ENCODE assay signal across 9 cellular contexts in the genomic region with DNA sequence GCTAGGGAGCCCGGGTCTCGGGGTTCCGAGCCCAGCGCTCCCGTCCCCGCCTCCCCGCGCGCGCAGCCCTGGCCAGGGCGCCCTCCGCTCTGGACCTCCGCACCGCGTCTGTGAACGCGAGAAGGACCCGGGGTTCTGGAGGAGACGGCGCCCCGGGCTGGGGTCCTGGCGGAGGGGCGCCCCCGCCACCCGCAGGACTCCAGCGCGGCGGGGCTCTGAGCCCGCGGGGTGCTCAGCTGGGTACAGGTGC. TPM values are rescaled to one million over a fixed set of nuclear protein-coding genes. Genes with fewer than 3 reads are reported as not detected.
DNase-seq lines count a peak whose midpoint lies in the region; ATAC-seq and TF ChIP-seq lines count a peak whose summit lies in the region.
"Had no signal": no experiment of that assay in that cellular context is flagged by ENCODE, and none has a peak within 500 bp of the region (broad histone marks: within the 10 kb centered on the region; RNA-seq: fewer than 3 reads in every experiment).

No MANE protein-coding gene starts in this region.

- H3K27me3 Mint-ChIP-seq in Calu3 (ENCODE audit: unreplicated experiment), result no peaks in the 10 kb centered on the region

- H3K4me3 Mint-ChIP-seq in Calu3 (ENCODE audit: low read depth, unreplicated experiment), result peak overlapping the region; percentile 58

- peaks cover 3 to 21% (median 8%) of the 10 kb centered on the region in 4 donors for H3K4me1 ChIP-seq in Peyer's patch
- H3K4me1 ChIP-seq in right cardiac atrium (ENCODE audit: control insufficient read depth, insufficient read depth, low read length), result peaks cover 16% of the 10 kb centered on the region
- H3K4me1 ChIP-seq in spleen, result peaks cover 6 to 28% (median 22%) of the 10 kb centered on the region in 6 donors

- CTCF ChIA-PET in Calu3 (lab: Charles Lee) (interaction anchor here (0.6 to 1.4 kb wide), 3 partner anchors 28 to 114 kb away, joined by 4 to 6 read pairs (median 4); no protein-coding TSS in a partner anchor), RWPE1 (lab: Yijun Ruan, JAX) (interaction anchor here (0.7 to 2.3 kb wide), 6 partner anchors 9 to 352 kb away, joined by 3 to 11 read pairs (median 4); no protein-coding TSS in a partner anchor)

- TF ChIP-seq CTCF in Calu3 (IDR thresholded peaks at IDR 0.05; ENCODE audit: unreplicated experiment), result no peak
- TF ChIP-seq CTCF in Peyer's patch (IDR thresholded peaks at IDR 0.05), result no peak
- TF ChIP-seq CTCF in spleen (IDR thresholded peaks at IDR 0.05 in 8 of 11, conservative IDR thresholded peaks at IDR 0.05 in 3 of 11), result peak in 1 of 11 experiments; percentile 5
- no peak for TF ChIP-seq CTCF in RWPE1 (conservative IDR thresholded peaks at IDR 0.05; ENCODE audit: low read depth)

- no peak overlapping the region for H3K27ac Mint-ChIP-seq in Calu3 (ENCODE audit: unreplicated experiment)

- BruUV-seq in Calu3 (replicated peaks; lab: Mats Ljungman, UMichigan), result no TSS peak

- H3K4me1 Mint-ChIP-seq in Calu3 (ENCODE audit: low read depth, unreplicated experiment), result peaks cover 9% of the 10 kb centered on the region

- WGBS in right cardiac atrium, result under 1% methylated on average over 30 of the region's 30 CpGs
- 0 to 1% (median 1%) methylated on average over 3 to 30 of the region's 30 CpGs for WGBS in spleen, 5 donors

- TF ChIP-seq POLR2A in Peyer's patch (IDR thresholded peaks at IDR 0.05) (no peak), spleen (IDR thresholded peaks at IDR 0.05) (no peak)

- H3K27me3 ChIP-seq in Peyer's patch (no peaks in the 10 kb centered on the region), right cardiac atrium (ENCODE audit: control insufficient read depth, insufficient read depth) (no peaks in the 10 kb centered on the region), spleen (replicated peaks in 1 of 7) (peaks cover 0 to 86% (median 49%) of the 10 kb centered on the region in 7 donors)

- H3K27ac ChIP-seq in Peyer's patch, result peak overlapping the region in 3 of 4 donors; percentile 32 to 76 (median 50)
- peak overlapping the region; percentile 87 for H3K27ac ChIP-seq in right cardiac atrium (ENCODE audit: low read length)
- peak overlapping the region in 1 of 8 donors; percentile 33 for H3K27ac ChIP-seq in spleen
- no peak overlapping the region for H3K27ac ChIP-seq in RWPE1

- DNase-seq in Calu3 (no peak), Peyer's patch (no peak), right cardiac atrium (no peak), spleen (peak; percentile 74), cerebellar nuclear complex (lab: John Stamatoyannopoulos, UW) (no peak), NCI-H774 (lab: John Stamatoyannopoulos, UW) (no peak), RWPE1 (ENCODE audit: low spot score) (no peak)

- peaks cover 10% of the 10 kb centered on the region for H3K36me3 Mint-ChIP-seq in Calu3 (ENCODE audit: insufficient read depth, unreplicated experiment)

- intact Hi-C loops in Calu3 (cut with micrococcal nuclease; ENCODE audit: unreplicated experiment), result loop anchor here (5.0 kb wide), 1 partner anchor 95 kb away; no protein-coding TSS in a partner anchor
- intact Hi-C loops in right cardiac atrium (cut with DNase I), result loop anchor here in 3 of 4 donors (2.0 to 10.0 kb wide), 2 partner anchors 55 to 93 kb away; no protein-coding TSS in a partner anchor
- intact Hi-C loops in spleen (cut with DNase I; ENCODE audit: low total_unique reads), result no loop called here

- H3K36me3 ChIP-seq in Peyer's patch (peaks cover 0 to under 1% (median 0%) of the 10 kb centered on the region in 3 donors), spleen (peaks cover 0 to 5% (median 2%) of the 10 kb centered on the region in 6 donors)

- H3K9me3 ChIP-seq in Peyer's patch (peaks cover 0 to under 1% (median 0%) of the 10 kb centered on the region in 4 donors), right cardiac atrium (ENCODE audit: control insufficient read depth, low read length) (no peaks in the 10 kb centered on the region), spleen (peaks cover 0 to 9% (median 0%) of the 10 kb centered on the region in 8 donors)

- peak; percentile 20 for ATAC-seq in GM21786 (IDR thresholded peaks at IDR 0.05; ENCODE audit: unreplicated experiment)
- peak; percentile 39 to 69 for ATAC-seq in right cardiac atrium

- no peaks in the 10 kb centered on the region for H3K9me3 Mint-ChIP-seq in Calu3 (ENCODE audit: low read depth, unreplicated experiment)
- H3K9me3 Mint-ChIP-seq: neural crest cell had no signal

- H3K4me3 ChIP-seq in Peyer's patch, result peak overlapping the region; percentile 51 to 79 (median 59)
- H3K4me3 ChIP-seq in right cardiac atrium (ENCODE audit: low read length), result peak overlapping the region; percentile 91
- peak overlapping the region; percentile 36 to 81 (median 58) for H3K4me3 ChIP-seq in spleen

- POLR2A ChIA-PET in RWPE1 (lab: Yijun Ruan, JAX; ENCODE audit: low non-redundant PET), result no interaction called here

RNA-seq across cellular contexts. Expression of gene TMOD1, which starts 0.4 kb away (rescaled TPM):
- 0.14 and 0.15 TPM in 2 replicates for total RNA-seq in Calu3 (2022)
- total RNA-seq in Peyer's patch, result 10 to 100 TPM in 1 of 4 donors, 1 to 10 TPM in 3; 2.6 to 15.7 (median 4.9) TPM
- total RNA-seq in right cardiac atrium, result 100 to 1,000 TPM; 177 to 220 (median 208) TPM
- polyA plus RNA-seq in right cardiac atrium, result 184 TPM
- total RNA-seq in spleen, result 1 to 10 TPM; 1.6 to 5.8 (median 2.4) TPM
- 1 to 10 TPM; 2.4 to 4.0 (median 3.1) TPM for polyA plus RNA-seq in spleen

Comparison
In these comparisons a context has a peak if more than half of its experiments do, and no peak if none do; other contexts are left out.
1. RNA of gene TMOD1, which starts 0.4 kb away (total RNA-seq): 177 to 220 TPM in right cardiac atrium; 2.6 to 15.7 TPM in Peyer's patch, 1.6 to 5.8 TPM in spleen and 0.14 to 0.15 TPM in Calu3; every median in the first group is over 10 times any median in the second.
2. Peak in every context shown above with its lines, with median percentiles within 50 percentile points of each other: H3K4me3 ChIP-seq.